Comparison of ENCODE assay signal across 26 cellular contexts in the genomic region with DNA sequence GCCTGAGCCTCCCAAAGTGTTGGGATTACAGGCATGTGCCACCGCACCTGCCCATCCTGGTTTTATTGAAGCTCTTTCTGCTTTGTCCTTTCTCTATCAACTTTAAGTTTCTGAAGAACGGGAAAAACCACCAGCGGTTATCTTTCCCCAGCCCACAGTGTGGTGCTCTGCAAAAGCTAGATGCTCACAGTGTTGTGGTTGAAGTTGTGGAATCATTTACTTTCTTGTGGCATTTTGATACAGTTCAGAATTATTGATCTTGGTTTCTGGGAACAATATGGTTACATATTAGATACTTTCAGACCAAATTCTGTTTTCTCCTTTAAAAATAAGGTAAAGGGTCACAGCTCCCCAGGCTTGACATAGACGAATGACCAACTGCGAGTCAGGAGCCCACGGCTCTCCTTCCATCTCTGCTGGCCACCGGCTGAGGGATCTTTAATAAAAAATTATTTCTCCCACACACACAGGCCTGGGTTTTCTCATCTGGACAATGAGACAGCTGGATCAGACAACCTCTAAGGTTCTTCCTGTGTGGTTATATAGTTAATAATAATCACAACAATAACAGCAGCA.
DNase-seq lines count a peak whose midpoint lies in the region; ATAC-seq and TF ChIP-seq lines count a peak whose summit lies in the region.
"Had no signal": no experiment of that assay in that cellular context is flagged by ENCODE, and none has a peak within 500 bp of the region (broad histone marks: within the 10 kb centered on the region; RNA-seq: fewer than 3 reads in every experiment).

No MANE protein-coding gene starts in this region.

- H2AFZ ChIP-seq in IMR-90 (replicated peaks; ENCODE audit: low read length, poor library complexity): no peak overlapping the region

- H4K5ac ChIP-seq in IMR-90 (ENCODE audit: low read depth, low read length): no peak overlapping the region

- H3K23ac ChIP-seq in IMR-90 (ENCODE audit: low read depth, low read length): no peak overlapping the region

- H2BK5ac ChIP-seq in IMR-90 (ENCODE audit: low read depth, low read length, poor library complexity, severe bottlenecking): no peak overlapping the region

- H2BK120ac ChIP-seq in IMR-90 (ENCODE audit: low read depth, low read length): no peak overlapping the region

- dilution Hi-C loops in IMR-90 (cut with HindIII; ENCODE audit: low sequenced_read_pairs, unreplicated experiment): no loop called here

- H3K27ac Mint-ChIP-seq in activated CD8-positive, alpha-beta memory T cell treated with anti-CD3 and anti-CD28 coated beads, Interleukin-2, amount 10 ng/mL, durations not matched to agents 7 days and 5 days: no peak overlapping the region
- no peak overlapping the region for H3K27ac Mint-ChIP-seq in activated naive CD8-positive, alpha-beta T cell treated with anti-CD3 and anti-CD28 coated beads, Interleukin-2, amount 50 U/mL, for 24 hours
- H3K27ac Mint-ChIP-seq: activated naive CD8-positive, alpha-beta T cell treated with anti-CD3 and anti-CD28 coated beads, Interleukin-2, amount 10 ng/mL, durations not matched to agents 7 days and 5 days; brain; CD4-positive, alpha-beta T cell; immature natural killer cell; T-cell had no signal

- no peak overlapping the region for H2BK20ac ChIP-seq in IMR-90 (ENCODE audit: low read depth, low read length)

- CTCF ChIA-PET in IMR-90 (lab: Yijun Ruan, JAX): interaction anchor here (0.5 kb wide), 1 partner anchor 21 kb away, joined by 4 read pairs; no protein-coding TSS in a partner anchor
- CTCF ChIA-PET in activated CD8-positive, alpha-beta memory T cell treated with anti-CD3 and anti-CD28 coated beads, Interleukin-2, amount 10 ng/mL, durations not matched to agents 7 days and 5 days (lab: Charles Lee): no interaction called here

- H3K4ac ChIP-seq in IMR-90 (ENCODE audit: low read depth, low read length): no peak overlapping the region

- intact Hi-C loops in IMR-90 (cut with micrococcal nuclease): no loop called here

- TF ChIP-seq POLR2A in IMR-90 (IDR thresholded peaks at IDR 0.05; ENCODE audit: low read depth, low read length): no peak

- no peaks in the 10 kb centered on the region for H3K27me3 ChIP-seq in IMR-90 (ENCODE audit: control insufficient read depth, insufficient read depth, low read length)
- H3K27me3 ChIP-seq: tibial nerve had no signal

- H4K20me1 ChIP-seq in IMR-90 (ENCODE audit: insufficient read depth, low read length): no peaks in the 10 kb centered on the region

- no CpG with 5 or more reads among the region's 7 CpGs for WGBS in IMR-90 (ENCODE audit: extremely low coverage in 2 of 2, insufficient read length in 1 of 2), 2 experiments

- no peaks in the 10 kb centered on the region for H3K4me1 Mint-ChIP-seq in activated CD8-positive, alpha-beta memory T cell treated with anti-CD3 and anti-CD28 coated beads, Interleukin-2, amount 10 ng/mL, durations not matched to agents 7 days and 5 days
- no peaks in the 10 kb centered on the region for H3K4me1 Mint-ChIP-seq in activated naive CD8-positive, alpha-beta T cell treated with anti-CD3 and anti-CD28 coated beads, Interleukin-2, amount 50 U/mL, for 24 hours
- H3K4me1 Mint-ChIP-seq: brain, immature natural killer cell, T-cell had no signal

- H3K27me3 Mint-ChIP-seq in activated CD8-positive, alpha-beta memory T cell treated with anti-CD3 and anti-CD28 coated beads, Interleukin-2, amount 10 ng/mL, durations not matched to agents 7 days and 5 days: peaks cover 9% of the 10 kb centered on the region
- H3K27me3 Mint-ChIP-seq in activated naive CD8-positive, alpha-beta T cell treated with anti-CD3 and anti-CD28 coated beads, Interleukin-2, amount 50 U/mL, for 24 hours: peaks cover 6% of the 10 kb centered on the region

- H3K56ac ChIP-seq in IMR-90 (ENCODE audit: extremely low read depth, insufficient read depth, low read length): no peak overlapping the region

- TF ChIP-seq CTCF in IMR-90 (conservative IDR thresholded peaks at IDR 0.05; ENCODE audit: low read depth, low read length): no peak

- H2AK5ac ChIP-seq in IMR-90 (ENCODE audit: low read depth, low read length): no peak overlapping the region

- no peak overlapping the region for H3K4me3 Mint-ChIP-seq in activated CD8-positive, alpha-beta memory T cell treated with anti-CD3 and anti-CD28 coated beads, Interleukin-2, amount 10 ng/mL, durations not matched to agents 7 days and 5 days
- no peak overlapping the region for H3K4me3 Mint-ChIP-seq in activated naive CD8-positive, alpha-beta T cell treated with anti-CD3 and anti-CD28 coated beads, Interleukin-2, amount 50 U/mL, for 24 hours
- H3K4me3 Mint-ChIP-seq: activated naive CD8-positive, alpha-beta T cell treated with anti-CD3 and anti-CD28 coated beads, Interleukin-2, amount 10 ng/mL, durations not matched to agents 7 days and 5 days; brain; CD4-positive, alpha-beta T cell; immature natural killer cell; T-cell had no signal

- no peak overlapping the region for H3K4me2 ChIP-seq in IMR-90 (ENCODE audit: low read depth, low read length)

- TF ChIP-seq RAD21 in IMR-90 (IDR thresholded peaks at IDR 0.05; ENCODE audit: low read length): no peak

- no peaks in the 10 kb centered on the region; the same call in 1 of the 2 replicates for H3K9me1 ChIP-seq in IMR-90 (ENCODE audit: insufficient read depth, low read length)

- H3K4me3 ChIP-seq in IMR-90 (ENCODE audit: insufficient read depth, low read depth, low read length): no peak overlapping the region
- H3K4me3 ChIP-seq: prostate gland, tibial nerve had no signal

- H2BK15ac ChIP-seq in IMR-90 (ENCODE audit: low read depth, low read length): no peak overlapping the region

- H3K27ac ChIP-seq in IMR-90 (ENCODE audit: insufficient read depth, low read length): no peak overlapping the region
- H3K27ac ChIP-seq: prostate gland, tibial nerve had no signal

- no peaks in the 10 kb centered on the region for H3K9me3 Mint-ChIP-seq in activated CD8-positive, alpha-beta memory T cell treated with anti-CD3 and anti-CD28 coated beads, Interleukin-2, amount 10 ng/mL, durations not matched to agents 7 days and 5 days (ENCODE audit: low read depth)
- no peaks in the 10 kb centered on the region for H3K9me3 Mint-ChIP-seq in activated naive CD8-positive, alpha-beta T cell treated with anti-CD3 and anti-CD28 coated beads, Interleukin-2, amount 50 U/mL, for 24 hours
- H3K9me3 Mint-ChIP-seq: CD4-positive, alpha-beta T cell; immature natural killer cell had no signal

- in situ Hi-C loops in Caki2 (cut with HindIII; ENCODE audit: low pct_unique_long_range_greater_than_20kb, low sequenced_read_pairs) (no loop called here), IMR-90 (cut with MboI; ENCODE audit: low sequenced_read_pairs) (no loop called here)

- no peak overlapping the region for H3K18ac ChIP-seq in IMR-90 (ENCODE audit: low read depth, low read length)

- no peaks in the 10 kb centered on the region for H3K4me1 ChIP-seq in IMR-90 (ENCODE audit: control insufficient read depth, insufficient read depth, low read length)
- H3K4me1 ChIP-seq: prostate gland, tibial nerve had no signal

- no TSS peak for BruUV-seq in IMR-90 (replicated peaks; lab: Mats Ljungman, UMichigan)

- POLR2A ChIA-PET in IMR-90 (lab: Charles Lee; ENCODE audit: unreplicated experiment): no interaction called here

- H3K36me3 ChIP-seq in IMR-90 (ENCODE audit: control insufficient read depth, insufficient read depth, low read length): no peaks in the 10 kb centered on the region
- H3K36me3 ChIP-seq: prostate gland, tibial nerve had no signal

- H3K79me1 ChIP-seq in IMR-90 (ENCODE audit: low read depth in 1 of 2, low read length in 2 of 2): no peaks in the 10 kb centered on the region

- no peaks in the 10 kb centered on the region for H3K9me3 ChIP-seq in IMR-90 (ENCODE audit: control insufficient read depth, insufficient read depth, low read length)
- H3K9me3 ChIP-seq: prostate gland, tibial nerve had no signal

- H4K8ac ChIP-seq in IMR-90 (ENCODE audit: low read depth in 2 of 2, low read length in 2 of 2): no peak overlapping the region

- DNase-seq in Caki2 (ENCODE audit: low read depth) (peak; percentile 11), IMR-90 (peak; percentile 11), amniotic epithelial cell (ENCODE audit: low read depth) (peak; percentile 31), glomerular visceral epithelial cell (ENCODE audit: extremely low spot score) (peak; percentile 38), medulla oblongata (ENCODE audit: extremely low spot score) (no peak)
- DNase-seq in activated CD8-positive, alpha-beta memory T cell treated with anti-CD3 and anti-CD28 coated beads, Interleukin-2, amount 10 ng/mL, durations not matched to agents 7 days and 5 days: no peak
- no peak for DNase-seq in activated CD4-positive, alpha-beta T cell treated with anti-CD3 and anti-CD28 coated beads, Interleukin-2, amount 50 U/mL, for 48 hours
- no peak for DNase-seq in activated naive CD8-positive, alpha-beta T cell treated with anti-CD3 and anti-CD28 coated beads, Interleukin-2, amount 50 U/mL, for 24 hours
- DNase-seq: activated effector memory CD4-positive, alpha-beta T cell treated with anti-CD3 and anti-CD28 coated beads, Interleukin-2, amount 50 U/mL, for 16 hours; activated naive CD8-positive, alpha-beta T cell treated with anti-CD3 and anti-CD28 coated beads, Interleukin-2, amount 10 ng/mL, durations not matched to agents 7 days and 5 days; AML-193; CD4-positive, alpha-beta T cell; effector memory CD4-positive, alpha-beta T cell; erythroblast; immature natural killer cell; mesendoderm; NCI-H1105 treated with DMSO at 0.1 percent for 48 hours; NCI-H2029; NCI-H2227 treated with DMSO at 0.1 percent for 48 hours; NCI-H69; small intestine; T-cell had no signal

- no peak overlapping the region for H4K91ac ChIP-seq in IMR-90 (ENCODE audit: insufficient read depth, low read depth, low read length)

- no peak overlapping the region for H3K14ac ChIP-seq in IMR-90 (replicated peaks; ENCODE audit: low read depth, low read length)

- no peak overlapping the region for H3K9ac ChIP-seq in IMR-90 (ENCODE audit: low read depth, low read length)

- no peaks in the 10 kb centered on the region for H3K36me3 Mint-ChIP-seq in activated CD8-positive, alpha-beta memory T cell treated with anti-CD3 and anti-CD28 coated beads, Interleukin-2, amount 10 ng/mL, durations not matched to agents 7 days and 5 days
- H3K36me3 Mint-ChIP-seq in activated naive CD8-positive, alpha-beta T cell treated with anti-CD3 and anti-CD28 coated beads, Interleukin-2, amount 50 U/mL, for 24 hours (ENCODE audit: low read depth): no peaks in the 10 kb centered on the region
- H3K36me3 Mint-ChIP-seq: activated naive CD8-positive, alpha-beta T cell treated with anti-CD3 and anti-CD28 coated beads, Interleukin-2, amount 10 ng/mL, durations not matched to agents 7 days and 5 days; brain; immature natural killer cell; T-cell had no signal

- no peak for ATAC-seq in IMR-90 (ENCODE audit: low read depth)
- ATAC-seq in activated CD8-positive, alpha-beta memory T cell treated with anti-CD3 and anti-CD28 coated beads, Interleukin-2, amount 10 ng/mL, durations not matched to agents 7 days and 5 days: no peak
- no peak for ATAC-seq in activated naive CD8-positive, alpha-beta T cell treated with anti-CD3 and anti-CD28 coated beads, Interleukin-2, amount 50 U/mL, for 24 hours
- ATAC-seq: left lobe of liver, T-cell had no signal

- no peak overlapping the region for H2AK9ac ChIP-seq in IMR-90 (replicated peaks; ENCODE audit: low read depth, low read length, poor library complexity)

TF ChIP-seq in IMR-90, 13 proteins besides CTCF, POLR2A, EP300 and RAD21 (continues in another document):
- no peak for TF ChIP-seq MXI1 (IDR thresholded peaks at IDR 0.05; ENCODE audit: borderline replicate concordance, low read depth, low read length)

Comparison
In these comparisons a context has a peak if more than half of its experiments do, and no peak if none do; other contexts are left out.
1. DNase-seq: peak in Caki2 (single experiment), IMR-90 (single experiment), amniotic epithelial cell (single experiment) and glomerular visceral epithelial cell (single experiment); none in activated CD8-positive, alpha-beta memory T cell treated with anti-CD3 and anti-CD28 coated beads, Interleukin-2, amount 10 ng/mL, durations not matched to agents 7 days and 5 days (single experiment), activated CD4-positive, alpha-beta T cell treated with anti-CD3 and anti-CD28 coated beads, Interleukin-2, amount 50 U/mL, for 48 hours (0 of 2), activated naive CD8-positive, alpha-beta T cell treated with anti-CD3 and anti-CD28 coated beads, Interleukin-2, amount 50 U/mL, for 24 hours (single experiment) and medulla oblongata (single experiment).